9 cellular contexts compared by ENCODE assay signal in the genomic region with DNA sequence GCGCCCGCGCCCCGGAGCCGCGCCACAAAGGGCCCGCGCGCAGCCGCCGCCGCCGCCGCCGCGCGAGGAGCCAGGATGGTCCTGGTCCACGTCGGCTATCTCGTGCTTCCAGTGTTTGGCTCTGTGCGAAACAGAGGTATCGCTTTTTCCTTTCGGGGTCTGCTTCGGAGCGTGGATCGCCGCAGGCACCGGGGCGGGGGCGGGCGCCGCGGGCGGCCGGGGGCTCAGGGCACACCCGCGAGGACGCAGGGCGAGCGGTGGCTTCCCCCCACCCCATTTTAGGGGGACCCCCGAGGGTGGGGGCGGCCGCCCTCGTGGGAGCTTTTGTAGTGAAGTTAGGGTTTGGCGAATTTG.
DNase-seq lines count a peak whose midpoint lies in the region; ATAC-seq and TF ChIP-seq lines count a peak whose summit lies in the region.
"Had no signal": no experiment of that assay in that cellular context is flagged by ENCODE, and none has a peak within 500 bp of the region (broad histone marks: within the 10 kb centered on the region; RNA-seq: fewer than 3 reads in every experiment).

No MANE protein-coding gene starts in this region.

- no peak for TF ChIP-seq CTCF in lower leg skin (IDR thresholded peaks at IDR 0.05)
- TF ChIP-seq CTCF in thoracic aorta (IDR thresholded peaks at IDR 0.05), result no peak

- no peak for DNase-seq in T-helper 2 cell treated with Interferon-gamma antibody and Interleukin-4, amounts not matched to agents 5 μg/mL and 100 μg/mL, for 36 hours (ENCODE audit: low spot score)
- DNase-seq in T-helper 2 cell (no peak), adipocyte (ENCODE audit: low read depth) (no peak), lower leg skin (ENCODE audit: low spot score in 2 of 2) (peak in 1 of 2 donors; percentile 63), thoracic aorta (ENCODE audit: low spot score) (no peak), SHP77 treated with DMSO at 0.1 percent for 48 hours (lab: John Stamatoyannopoulos, UW) (no peak), NCI-H2029 (lab: John Stamatoyannopoulos, UW) (no peak), NOMO-1 (lab: John Stamatoyannopoulos, UW; ENCODE audit: unreplicated experiment in 2 of 2) (no peak)
- DNase-seq: HFFc6 had no signal

- 0% methylated on average over 4 to 28 of the region's 45 CpGs for WGBS in lower leg skin, 2 donors

- intact Hi-C loops in lower leg skin (cut with DNase I; ENCODE audit: low total_unique reads), result no loop called here

- no peak overlapping the region for H3K27ac ChIP-seq in thoracic aorta

- peaks cover 5% of the 10 kb centered on the region for H3K36me3 Mint-ChIP-seq in T-helper 2 cell treated with Interferon-gamma antibody and Interleukin-4, amounts not matched to agents 5 μg/mL and 100 μg/mL, for 36 hours (ENCODE audit: low read depth)

- H3K9me3 ChIP-seq in adipocyte (ENCODE audit: control insufficient read depth, low read length) (no peaks in the 10 kb centered on the region), thoracic aorta (no peaks in the 10 kb centered on the region)

- H3K9ac ChIP-seq in adipocyte (ENCODE audit: low read length), result no peak overlapping the region

- TF ChIP-seq POLR2A in lower leg skin (IDR thresholded peaks at IDR 0.05), result no peak

- H3K4me3 Mint-ChIP-seq in T-helper 2 cell treated with Interferon-gamma antibody and Interleukin-4, amounts not matched to agents 5 μg/mL and 100 μg/mL, for 36 hours, result peak overlapping the region; percentile 89

- H3K36me3 ChIP-seq in adipocyte (ENCODE audit: control insufficient read depth, insufficient read depth, low read length, severe bottlenecking), result no peaks in the 10 kb centered on the region
- no peaks in the 10 kb centered on the region for H3K36me3 ChIP-seq in thoracic aorta

- H3K27ac Mint-ChIP-seq in T-helper 2 cell treated with Interferon-gamma antibody and Interleukin-4, amounts not matched to agents 5 μg/mL and 100 μg/mL, for 36 hours, result peak overlapping the region; percentile 65
- H3K27ac Mint-ChIP-seq: HFFc6 had no signal

- peaks cover 9% of the 10 kb centered on the region for H3K4me1 ChIP-seq in adipocyte (ENCODE audit: control insufficient read depth, insufficient read depth, low read length)
- H3K4me1 ChIP-seq in thoracic aorta (ENCODE audit: control insufficient read depth in 1 of 2, low read depth in 2 of 2), result peaks cover 0 to 23% of the 10 kb centered on the region in 2 donors

- H3K4me1 Mint-ChIP-seq in T-helper 2 cell treated with Interferon-gamma antibody and Interleukin-4, amounts not matched to agents 5 μg/mL and 100 μg/mL, for 36 hours (ENCODE audit: low read depth), result peaks cover 34% of the 10 kb centered on the region

- no peak for ATAC-seq in thoracic aorta (ENCODE audit: insufficient number of reproducible peaks, low FRiP score, low read depth)

- H3K9me3 Mint-ChIP-seq in T-helper 2 cell treated with Interferon-gamma antibody and Interleukin-4, amounts not matched to agents 5 μg/mL and 100 μg/mL, for 36 hours, result no peaks in the 10 kb centered on the region
- H3K9me3 Mint-ChIP-seq: HFFc6 had no signal

- peak overlapping the region; percentile 23 for H3K4me3 ChIP-seq in adipocyte (ENCODE audit: low read length)
- H3K4me3 ChIP-seq in lower leg skin (ENCODE audit: low read depth, poor library complexity, severe bottlenecking), result peak overlapping the region; percentile 32
- peak overlapping the region; percentile 73 for H3K4me3 ChIP-seq in thoracic aorta

- H3K27me3 ChIP-seq in adipocyte (replicated peaks; ENCODE audit: control insufficient read depth, insufficient read depth, low read length) (peaks cover 51% of the 10 kb centered on the region), thoracic aorta (replicated peaks; ENCODE audit: insufficient read depth) (no peaks in the 10 kb centered on the region)

- H3K27me3 Mint-ChIP-seq in T-helper 2 cell treated with Interferon-gamma antibody and Interleukin-4, amounts not matched to agents 5 μg/mL and 100 μg/mL, for 36 hours (ENCODE audit: low read depth), result peaks cover 79% of the 10 kb centered on the region

Comparison
In these comparisons a context has a peak if more than half of its experiments do, and no peak if none do; other contexts are left out.
1. H3K4me3 ChIP-seq: peak in every context shown above with its lines; median percentile 73 in thoracic aorta; 32 in lower leg skin; 23 in adipocyte.